ENCODE assay signal across 1 cellular context in genomic region chr12:94930216-94930654, GRCh38.
A peak's percentile ranks its signal among the peaks of the same experiment; 100 is the strongest.
TF ChIP-seq lines count a peak whose summit lies in the region.

No MANE protein-coding gene starts in this region.

TF ChIP-seq in HepG2, 621 proteins besides CTCF, POLR2A, EP300 and RAD21 (continued from another document and continues in another):
- TF ChIP-seq TERF1 (CRISPR knock-in tag; IDR thresholded peaks at IDR 0.05) (no peak), ZBTB42 (CRISPR knock-in tag; IDR thresholded peaks at IDR 0.05) (no peak), TGIF2 (CRISPR knock-in tag; IDR thresholded peaks at IDR 0.05) (no peak), IRF2 (CRISPR knock-in tag; IDR thresholded peaks at IDR 0.05) (peak; percentile 65; the same call in 1 of the 2 replicates), PAF1 (CRISPR knock-in tag; IDR thresholded peaks at IDR 0.05) (no peak), NR2F2 (IDR thresholded peaks at IDR 0.05; ENCODE audit: borderline replicate concordance, low read depth) (peak; percentile 94), ARNT2 (CRISPR knock-in tag; IDR thresholded peaks at IDR 0.05; ENCODE audit: low read depth) (no peak), RFX3 (CRISPR knock-in tag; IDR thresholded peaks at IDR 0.05) (no peak), ZNF276 (CRISPR knock-in tag; IDR thresholded peaks at IDR 0.05; ENCODE audit: low read depth) (no peak), BRCA1 (CRISPR knock-in tag; IDR thresholded peaks at IDR 0.05) (0 out of 2 replicates have a peak, but pooled peaks have one; percentile 51), ATF7-NPFF (CRISPR knock-in tag; IDR thresholded peaks at IDR 0.05; ENCODE audit: low read depth) (no peak; the same call in 1 of the 2 replicates), FOXP1 (IDR thresholded peaks at IDR 0.05) (0 out of 2 replicates have a peak, but pooled peaks have one; percentile 6), FOXP1 (CRISPR knock-in tag; IDR thresholded peaks at IDR 0.05) (peak; percentile 79), ISL2 (CRISPR knock-in tag; IDR thresholded peaks at IDR 0.05) (peak; percentile 93), IRF1 (CRISPR knock-in tag; IDR thresholded peaks at IDR 0.05; ENCODE audit: low read depth) (no peak), PCBP2 (optimal IDR thresholded peaks at IDR 0.05; ENCODE audit: low read depth, low read length, poor library complexity, severe bottlenecking) (no peak), SMAD1 (CRISPR knock-in tag; IDR thresholded peaks at IDR 0.05; ENCODE audit: borderline replicate concordance, low read depth) (no peak), MTERF4 (CRISPR knock-in tag; IDR thresholded peaks at IDR 0.05) (no peak), RARG (CRISPR knock-in tag; IDR thresholded peaks at IDR 0.05; ENCODE audit: low read depth) (no peak), REPIN1 (CRISPR knock-in tag; IDR thresholded peaks at IDR 0.05; ENCODE audit: borderline replicate concordance, low read depth) (peak; percentile 80; the same call in 1 of the 2 replicates), ZNF562 (CRISPR knock-in tag; IDR thresholded peaks at IDR 0.05; ENCODE audit: borderline replicate concordance) (no peak), ELF4 (CRISPR knock-in tag; IDR thresholded peaks at IDR 0.05; ENCODE audit: borderline replicate concordance) (no peak), ATF7 (IDR thresholded peaks at IDR 0.05) (no peak), ATF7 (CRISPR knock-in tag; IDR thresholded peaks at IDR 0.05) (no peak), ZNF773 (CRISPR knock-in tag; IDR thresholded peaks at IDR 0.05; ENCODE audit: borderline replicate concordance) (no peak), TAF15 (IDR thresholded peaks at IDR 0.05; ENCODE audit: low read depth, low read length, poor library complexity, severe bottlenecking) (no peak), ZMYM2 (CRISPR knock-in tag; IDR thresholded peaks at IDR 0.05) (no peak), SRSF9 (IDR thresholded peaks at IDR 0.05; ENCODE audit: borderline replicate concordance, insufficient read depth, low read depth, low read length, poor library complexity, severe bottlenecking) (no peak), ONECUT2 (CRISPR knock-in tag; IDR thresholded peaks at IDR 0.05) (peak; percentile 57), JDP2 (CRISPR knock-in tag; IDR thresholded peaks at IDR 0.05; ENCODE audit: borderline replicate concordance) (no peak), ZNF775 (CRISPR knock-in tag; IDR thresholded peaks at IDR 0.05; ENCODE audit: borderline replicate concordance) (0 out of 2 replicates have a peak, but pooled peaks have one; percentile 44), BATF2 (CRISPR knock-in tag; IDR thresholded peaks at IDR 0.05) (0 out of 2 replicates have a peak, but pooled peaks have one; percentile 49), KDM5A (IDR thresholded peaks at IDR 0.05; ENCODE audit: borderline replicate concordance, low read length) (no peak), KDM5B (CRISPR knock-in tag; IDR thresholded peaks at IDR 0.05; ENCODE audit: borderline replicate concordance) (no peak), FOXA3 (CRISPR knock-in tag; IDR thresholded peaks at IDR 0.05) (peak; percentile 94)
- TF ChIP-seq, protein P1, sequence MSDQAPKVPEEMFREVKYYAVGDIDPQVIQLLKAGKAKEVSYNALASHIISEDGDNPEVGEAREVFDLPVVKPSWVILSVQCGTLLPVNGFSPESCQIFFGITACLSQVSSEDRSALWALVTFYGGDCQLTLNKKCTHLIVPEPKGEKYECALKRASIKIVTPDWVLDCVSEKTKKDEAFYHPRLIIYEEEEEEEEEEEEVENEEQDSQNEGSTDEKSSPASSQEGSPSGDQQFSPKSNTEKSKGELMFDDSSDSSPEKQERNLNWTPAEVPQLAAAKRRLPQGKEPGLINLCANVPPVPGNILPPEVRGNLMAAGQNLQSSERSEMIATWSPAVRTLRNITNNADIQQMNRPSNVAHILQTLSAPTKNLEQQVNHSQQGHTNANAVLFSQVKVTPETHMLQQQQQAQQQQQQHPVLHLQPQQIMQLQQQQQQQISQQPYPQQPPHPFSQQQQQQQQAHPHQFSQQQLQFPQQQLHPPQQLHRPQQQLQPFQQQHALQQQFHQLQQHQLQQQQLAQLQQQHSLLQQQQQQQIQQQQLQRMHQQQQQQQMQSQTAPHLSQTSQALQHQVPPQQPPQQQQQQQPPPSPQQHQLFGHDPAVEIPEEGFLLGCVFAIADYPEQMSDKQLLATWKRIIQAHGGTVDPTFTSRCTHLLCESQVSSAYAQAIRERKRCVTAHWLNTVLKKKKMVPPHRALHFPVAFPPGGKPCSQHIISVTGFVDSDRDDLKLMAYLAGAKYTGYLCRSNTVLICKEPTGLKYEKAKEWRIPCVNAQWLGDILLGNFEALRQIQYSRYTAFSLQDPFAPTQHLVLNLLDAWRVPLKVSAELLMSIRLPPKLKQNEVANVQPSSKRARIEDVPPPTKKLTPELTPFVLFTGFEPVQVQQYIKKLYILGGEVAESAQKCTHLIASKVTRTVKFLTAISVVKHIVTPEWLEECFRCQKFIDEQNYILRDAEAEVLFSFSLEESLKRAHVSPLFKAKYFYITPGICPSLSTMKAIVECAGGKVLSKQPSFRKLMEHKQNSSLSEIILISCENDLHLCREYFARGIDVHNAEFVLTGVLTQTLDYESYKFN (CRISPR knock-in tag; conservative IDR thresholded peaks at IDR 0.05): peak; percentile 99
- TF ChIP-seq, protein P2, sequence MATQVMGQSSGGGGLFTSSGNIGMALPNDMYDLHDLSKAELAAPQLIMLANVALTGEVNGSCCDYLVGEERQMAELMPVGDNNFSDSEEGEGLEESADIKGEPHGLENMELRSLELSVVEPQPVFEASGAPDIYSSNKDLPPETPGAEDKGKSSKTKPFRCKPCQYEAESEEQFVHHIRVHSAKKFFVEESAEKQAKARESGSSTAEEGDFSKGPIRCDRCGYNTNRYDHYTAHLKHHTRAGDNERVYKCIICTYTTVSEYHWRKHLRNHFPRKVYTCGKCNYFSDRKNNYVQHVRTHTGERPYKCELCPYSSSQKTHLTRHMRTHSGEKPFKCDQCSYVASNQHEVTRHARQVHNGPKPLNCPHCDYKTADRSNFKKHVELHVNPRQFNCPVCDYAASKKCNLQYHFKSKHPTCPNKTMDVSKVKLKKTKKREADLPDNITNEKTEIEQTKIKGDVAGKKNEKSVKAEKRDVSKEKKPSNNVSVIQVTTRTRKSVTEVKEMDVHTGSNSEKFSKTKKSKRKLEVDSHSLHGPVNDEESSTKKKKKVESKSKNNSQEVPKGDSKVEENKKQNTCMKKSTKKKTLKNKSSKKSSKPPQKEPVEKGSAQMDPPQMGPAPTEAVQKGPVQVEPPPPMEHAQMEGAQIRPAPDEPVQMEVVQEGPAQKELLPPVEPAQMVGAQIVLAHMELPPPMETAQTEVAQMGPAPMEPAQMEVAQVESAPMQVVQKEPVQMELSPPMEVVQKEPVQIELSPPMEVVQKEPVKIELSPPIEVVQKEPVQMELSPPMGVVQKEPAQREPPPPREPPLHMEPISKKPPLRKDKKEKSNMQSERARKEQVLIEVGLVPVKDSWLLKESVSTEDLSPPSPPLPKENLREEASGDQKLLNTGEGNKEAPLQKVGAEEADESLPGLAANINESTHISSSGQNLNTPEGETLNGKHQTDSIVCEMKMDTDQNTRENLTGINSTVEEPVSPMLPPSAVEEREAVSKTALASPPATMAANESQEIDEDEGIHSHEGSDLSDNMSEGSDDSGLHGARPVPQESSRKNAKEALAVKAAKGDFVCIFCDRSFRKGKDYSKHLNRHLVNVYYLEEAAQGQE (IDR thresholded peaks at IDR 0.05; ENCODE audit: borderline replicate concordance in 1 of 2, low read depth in 1 of 2, low read length in 2 of 2): peak in 1 of 2 experiments; percentile 46; a peak in 1 of 4 replicates
- TF ChIP-seq, protein P3, sequence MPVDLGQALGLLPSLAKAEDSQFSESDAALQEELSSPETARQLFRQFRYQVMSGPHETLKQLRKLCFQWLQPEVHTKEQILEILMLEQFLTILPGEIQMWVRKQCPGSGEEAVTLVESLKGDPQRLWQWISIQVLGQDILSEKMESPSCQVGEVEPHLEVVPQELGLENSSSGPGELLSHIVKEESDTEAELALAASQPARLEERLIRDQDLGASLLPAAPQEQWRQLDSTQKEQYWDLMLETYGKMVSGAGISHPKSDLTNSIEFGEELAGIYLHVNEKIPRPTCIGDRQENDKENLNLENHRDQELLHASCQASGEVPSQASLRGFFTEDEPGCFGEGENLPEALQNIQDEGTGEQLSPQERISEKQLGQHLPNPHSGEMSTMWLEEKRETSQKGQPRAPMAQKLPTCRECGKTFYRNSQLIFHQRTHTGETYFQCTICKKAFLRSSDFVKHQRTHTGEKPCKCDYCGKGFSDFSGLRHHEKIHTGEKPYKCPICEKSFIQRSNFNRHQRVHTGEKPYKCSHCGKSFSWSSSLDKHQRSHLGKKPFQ (CRISPR knock-in tag; IDR thresholded peaks at IDR 0.05; ENCODE audit: insufficient replicate concordance): peak; percentile 79
- TF ChIP-seq, protein P4, sequence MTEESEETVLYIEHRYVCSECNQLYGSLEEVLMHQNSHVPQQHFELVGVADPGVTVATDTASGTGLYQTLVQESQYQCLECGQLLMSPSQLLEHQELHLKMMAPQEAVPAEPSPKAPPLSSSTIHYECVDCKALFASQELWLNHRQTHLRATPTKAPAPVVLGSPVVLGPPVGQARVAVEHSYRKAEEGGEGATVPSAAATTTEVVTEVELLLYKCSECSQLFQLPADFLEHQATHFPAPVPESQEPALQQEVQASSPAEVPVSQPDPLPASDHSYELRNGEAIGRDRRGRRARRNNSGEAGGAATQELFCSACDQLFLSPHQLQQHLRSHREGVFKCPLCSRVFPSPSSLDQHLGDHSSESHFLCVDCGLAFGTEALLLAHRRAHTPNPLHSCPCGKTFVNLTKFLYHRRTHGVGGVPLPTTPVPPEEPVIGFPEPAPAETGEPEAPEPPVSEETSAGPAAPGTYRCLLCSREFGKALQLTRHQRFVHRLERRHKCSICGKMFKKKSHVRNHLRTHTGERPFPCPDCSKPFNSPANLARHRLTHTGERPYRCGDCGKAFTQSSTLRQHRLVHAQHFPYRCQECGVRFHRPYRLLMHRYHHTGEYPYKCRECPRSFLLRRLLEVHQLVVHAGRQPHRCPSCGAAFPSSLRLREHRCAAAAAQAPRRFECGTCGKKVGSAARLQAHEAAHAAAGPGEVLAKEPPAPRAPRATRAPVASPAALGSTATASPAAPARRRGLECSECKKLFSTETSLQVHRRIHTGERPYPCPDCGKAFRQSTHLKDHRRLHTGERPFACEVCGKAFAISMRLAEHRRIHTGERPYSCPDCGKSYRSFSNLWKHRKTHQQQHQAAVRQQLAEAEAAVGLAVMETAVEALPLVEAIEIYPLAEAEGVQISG (CRISPR knock-in tag; IDR thresholded peaks at IDR 0.05): 0 out of 2 replicates have a peak, but pooled peaks have one; percentile 28
- TF ChIP-seq, protein P5, sequence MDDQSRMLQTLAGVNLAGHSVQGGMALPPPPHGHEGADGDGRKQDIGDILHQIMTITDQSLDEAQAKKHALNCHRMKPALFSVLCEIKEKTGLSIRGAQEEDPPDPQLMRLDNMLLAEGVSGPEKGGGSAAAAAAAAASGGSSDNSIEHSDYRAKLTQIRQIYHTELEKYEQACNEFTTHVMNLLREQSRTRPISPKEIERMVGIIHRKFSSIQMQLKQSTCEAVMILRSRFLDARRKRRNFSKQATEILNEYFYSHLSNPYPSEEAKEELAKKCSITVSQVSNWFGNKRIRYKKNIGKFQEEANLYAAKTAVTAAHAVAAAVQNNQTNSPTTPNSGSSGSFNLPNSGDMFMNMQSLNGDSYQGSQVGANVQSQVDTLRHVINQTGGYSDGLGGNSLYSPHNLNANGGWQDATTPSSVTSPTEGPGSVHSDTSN (CRISPR knock-in tag; IDR thresholded peaks at IDR 0.05; ENCODE audit: borderline replicate concordance): no peak
- TF ChIP-seq, protein P6, sequence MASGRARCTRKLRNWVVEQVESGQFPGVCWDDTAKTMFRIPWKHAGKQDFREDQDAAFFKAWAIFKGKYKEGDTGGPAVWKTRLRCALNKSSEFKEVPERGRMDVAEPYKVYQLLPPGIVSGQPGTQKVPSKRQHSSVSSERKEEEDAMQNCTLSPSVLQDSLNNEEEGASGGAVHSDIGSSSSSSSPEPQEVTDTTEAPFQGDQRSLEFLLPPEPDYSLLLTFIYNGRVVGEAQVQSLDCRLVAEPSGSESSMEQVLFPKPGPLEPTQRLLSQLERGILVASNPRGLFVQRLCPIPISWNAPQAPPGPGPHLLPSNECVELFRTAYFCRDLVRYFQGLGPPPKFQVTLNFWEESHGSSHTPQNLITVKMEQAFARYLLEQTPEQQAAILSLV (CRISPR knock-in tag; IDR thresholded peaks at IDR 0.05; ENCODE audit: borderline replicate concordance): no peak
